Comparison of ENCODE assay signal across 13 cellular contexts in genomic region chr18:35136248-35136647, GRCh38.
"Had no signal": no experiment of that assay in that cellular context is flagged by ENCODE, and none has a peak within 500 bp of the region (broad histone marks: within the 10 kb centered on the region; RNA-seq: fewer than 3 reads in every experiment).

No MANE protein-coding gene starts in this region.

- H3K27ac Mint-ChIP-seq: activated CD4-positive, alpha-beta memory T cell treated with anti-CD3 and anti-CD28 coated beads, Interleukin-2, amount 10 ng/mL, durations not matched to agents 7 days and 5 days; activated naive CD4-positive, alpha-beta T cell treated with anti-CD3 and anti-CD28 coated beads, Interleukin-2, amount 10 ng/mL, durations not matched to agents 7 days and 5 days had no signal

- H3K9me3 Mint-ChIP-seq: activated CD4-positive, alpha-beta memory T cell treated with anti-CD3 and anti-CD28 coated beads, Interleukin-2, amount 10 ng/mL, durations not matched to agents 7 days and 5 days; activated naive CD4-positive, alpha-beta T cell treated with anti-CD3 and anti-CD28 coated beads, Interleukin-2, amount 10 ng/mL, durations not matched to agents 7 days and 5 days; brain had no signal

- H3K27me3 ChIP-seq: transverse colon had no signal

- H3K4me1 ChIP-seq: transverse colon had no signal

- H3K4me1 Mint-ChIP-seq: activated CD4-positive, alpha-beta memory T cell treated with anti-CD3 and anti-CD28 coated beads, Interleukin-2, amount 10 ng/mL, durations not matched to agents 7 days and 5 days; activated naive CD4-positive, alpha-beta T cell treated with anti-CD3 and anti-CD28 coated beads, Interleukin-2, amount 10 ng/mL, durations not matched to agents 7 days and 5 days had no signal

- H3K27me3 Mint-ChIP-seq: activated CD4-positive, alpha-beta memory T cell treated with anti-CD3 and anti-CD28 coated beads, Interleukin-2, amount 10 ng/mL, durations not matched to agents 7 days and 5 days; activated naive CD4-positive, alpha-beta T cell treated with anti-CD3 and anti-CD28 coated beads, Interleukin-2, amount 10 ng/mL, durations not matched to agents 7 days and 5 days had no signal

- ATAC-seq: esophagus mucosa, mucosa of descending colon had no signal

- H3K4me3 ChIP-seq: mucosa of descending colon, transverse colon had no signal

- DNase-seq: activated CD4-positive, alpha-beta memory T cell treated with anti-CD3 and anti-CD28 coated beads, Interleukin-2, amount 10 ng/mL, durations not matched to agents 7 days and 5 days; activated CD8-positive, alpha-beta memory T cell treated with anti-CD3 and anti-CD28 coated beads, Interleukin-2, amount 50 U/mL, for 48 hours; activated naive CD4-positive, alpha-beta T cell treated with anti-CD3 and anti-CD28 coated beads, Interleukin-2, amount 10 ng/mL, durations not matched to agents 7 days and 5 days; amniotic stem cell; cerebellar nuclear complex; dermis blood vessel endothelial cell; mucosa of descending colon; stimulated activated CD4-positive, alpha-beta T cell treated with anti-CD3 and anti-CD28 coated beads, Interleukin-15, amount 100 ng/mL, for 24 hours; stimulated activated CD4-positive, alpha-beta T cell treated with anti-CD3 and anti-CD28 coated beads, Interleukin-4, amount 100 ng/mL, for 4 hours; T-helper 9 cell; transverse colon had no signal

- H3K4me3 Mint-ChIP-seq: activated CD4-positive, alpha-beta memory T cell treated with anti-CD3 and anti-CD28 coated beads, Interleukin-2, amount 10 ng/mL, durations not matched to agents 7 days and 5 days; activated naive CD4-positive, alpha-beta T cell treated with anti-CD3 and anti-CD28 coated beads, Interleukin-2, amount 10 ng/mL, durations not matched to agents 7 days and 5 days; brain had no signal

- H3K9me3 ChIP-seq: mucosa of descending colon, transverse colon had no signal

- H3K27ac ChIP-seq: transverse colon had no signal
